In genomic region chr7:121945849-121946238, GRCh38 we compare ENCODE assay signal across 17 cellular contexts.
"Had no signal": no experiment of that assay in that cellular context is flagged by ENCODE, and none has a peak within 500 bp of the region (broad histone marks: within the 10 kb centered on the region; RNA-seq: fewer than 3 reads in every experiment).

No MANE protein-coding gene starts in this region.

- H3K4me1 ChIP-seq: colonic mucosa, prostate gland, tibial artery had no signal

- DNase-seq: activated T-cell treated with anti-CD3 and anti-CD28 coated beads, Interleukin-2, amount 50 U/mL, for 1 hour; aorta; colonic mucosa; dorsolateral prefrontal cortex; effector memory CD8-positive, alpha-beta T cell; foreskin melanocyte; glutamatergic neuron; ovary; stimulated activated CD4-positive, alpha-beta T cell treated with anti-CD3 and anti-CD28 coated beads, Interleukin-12 subunit alpha, Interleukin-12 subunit beta, amount 100 ng/mL, for 4 hours; stimulated activated CD4-positive, alpha-beta T cell treated with anti-CD3 and anti-CD28 coated beads, Interleukin-4, amount 100 ng/mL, for 4 hours; stimulated activated naive CD8-positive, alpha-beta T cell treated with anti-CD3 and anti-CD28 coated beads, Interleukin-15, Interleukin-2, amounts not matched to agents 100 U/mL and 50 U/mL, for 24 hours; T-helper 9 cell; tibial artery had no signal

- H3K9me3 ChIP-seq: colonic mucosa, ovary, prostate gland, tibial artery had no signal

- H3K4me3 ChIP-seq: colonic mucosa, dorsolateral prefrontal cortex, hepatocyte, ovary, prostate gland, tibial artery had no signal

- H3K27me3 ChIP-seq: colonic mucosa, hepatocyte, ovary, tibial artery had no signal

- H3K36me3 ChIP-seq: colonic mucosa, ovary, prostate gland, tibial artery had no signal

- H3K27ac ChIP-seq: colonic mucosa, dorsolateral prefrontal cortex, hepatocyte, ovary, prostate gland, tibial artery had no signal

- ATAC-seq: activated naive CD4-positive, alpha-beta T cell treated with anti-CD3 and anti-CD28 coated beads, Interleukin-2, amount 50 U/mL, for 72 hours; effector memory CD8-positive, alpha-beta T cell; natural killer cell treated with Interleukin-12 subunit alpha and Interleukin-12 subunit beta and Interleukin-15 and Interleukin-18, amount 100 ng/mL, for 72 hours; stimulated activated naive CD8-positive, alpha-beta T cell treated with anti-CD3 and anti-CD28 coated beads, Interleukin-15, Interleukin-2, amounts not matched to agents 100 U/mL and 50 U/mL, for 24 hours had no signal
